8 cellular contexts compared by ENCODE assay signal in genomic region chr1:42035830-42036604, GRCh38.
DNase-seq lines count a peak whose midpoint lies in the region; ATAC-seq and TF ChIP-seq lines count a peak whose summit lies in the region.

No MANE protein-coding gene starts in this region.

- H3K4me3 ChIP-seq in fibroblast of the aortic adventitia (ENCODE audit: low read depth, low read length) = peak overlapping the region; percentile 90

- H3K27me3 Mint-ChIP-seq in activated T-helper 2 cell treated with anti-CD3 and anti-CD28 coated beads, Interferon-gamma antibody, Interleukin-2, Interleukin-4, amounts not matched to agents 10 μg/mL and 5 μg/mL and 100 μg/mL, durations not matched to agents 14 hours and 24 hours and 36 hours (ENCODE audit: low read depth) = peaks cover 14% of the 10 kb centered on the region
- H3K27me3 Mint-ChIP-seq in natural killer cell treated with Interleukin-12 subunit alpha and Interleukin-12 subunit beta and Interleukin-15 and Interleukin-18, amount 100 ng/mL, for 72 hours = no peaks in the 10 kb centered on the region

- H3K27ac Mint-ChIP-seq in activated T-helper 2 cell treated with anti-CD3 and anti-CD28 coated beads, Interferon-gamma antibody, Interleukin-2, Interleukin-4, amounts not matched to agents 10 μg/mL and 5 μg/mL and 100 μg/mL, durations not matched to agents 14 hours and 24 hours and 36 hours = no peak overlapping the region
- peak overlapping the region; percentile 15 to 16 for H3K27ac Mint-ChIP-seq in natural killer cell treated with Interleukin-12 subunit alpha and Interleukin-12 subunit beta and Interleukin-15 and Interleukin-18, amount 100 ng/mL, for 72 hours

- H3K4me1 Mint-ChIP-seq in activated T-helper 2 cell treated with anti-CD3 and anti-CD28 coated beads, Interferon-gamma antibody, Interleukin-2, Interleukin-4, amounts not matched to agents 10 μg/mL and 5 μg/mL and 100 μg/mL, durations not matched to agents 14 hours and 24 hours and 36 hours (ENCODE audit: low read depth) = peaks cover 17% of the 10 kb centered on the region
- peaks cover 37 to 38% of the 10 kb centered on the region in 2 donors for H3K4me1 Mint-ChIP-seq in natural killer cell treated with Interleukin-12 subunit alpha and Interleukin-12 subunit beta and Interleukin-15 and Interleukin-18, amount 100 ng/mL, for 72 hours (ENCODE audit: low read depth in 2 of 2)

- no peak for TF ChIP-seq CTCF in fibroblast of the aortic adventitia (IDR thresholded peaks at IDR 0.05; ENCODE audit: insufficient read depth, low read length)

- intact Hi-C loops in activated T-helper 2 cell treated with anti-CD3 and anti-CD28 coated beads, Interferon-gamma antibody, Interleukin-2, Interleukin-4, amounts not matched to agents 10 μg/mL and 5 μg/mL and 100 μg/mL, durations not matched to agents 14 hours and 24 hours and 36 hours (cut with micrococcal nuclease) = loop anchor here (5.0 to 10.0 kb wide), 3 partner anchors 111 to 461 kb away; no protein-coding TSS in a partner anchor

- no peaks in the 10 kb centered on the region for H3K9me3 Mint-ChIP-seq in activated T-helper 2 cell treated with anti-CD3 and anti-CD28 coated beads, Interferon-gamma antibody, Interleukin-2, Interleukin-4, amounts not matched to agents 10 μg/mL and 5 μg/mL and 100 μg/mL, durations not matched to agents 14 hours and 24 hours and 36 hours
- no peaks in the 10 kb centered on the region for H3K9me3 Mint-ChIP-seq in natural killer cell treated with Interleukin-12 subunit alpha and Interleukin-12 subunit beta and Interleukin-15 and Interleukin-18, amount 100 ng/mL, for 72 hours

- no peaks in the 10 kb centered on the region for H3K36me3 Mint-ChIP-seq in activated T-helper 2 cell treated with anti-CD3 and anti-CD28 coated beads, Interferon-gamma antibody, Interleukin-2, Interleukin-4, amounts not matched to agents 10 μg/mL and 5 μg/mL and 100 μg/mL, durations not matched to agents 14 hours and 24 hours and 36 hours (ENCODE audit: low read depth)
- peaks cover 6% of the 10 kb centered on the region for H3K36me3 Mint-ChIP-seq in natural killer cell treated with Interleukin-12 subunit alpha and Interleukin-12 subunit beta and Interleukin-15 and Interleukin-18, amount 100 ng/mL, for 72 hours

- peak; percentile 92 for DNase-seq in EL
- DNase-seq in H4 (ENCODE audit: low spot score) = peak; percentile 88
- peak; percentile 81 for DNase-seq in LHCN-M2 (ENCODE audit: low read depth)
- peak; percentile 89 for DNase-seq in RKO (ENCODE audit: low spot score)
- peak; percentile 94 for DNase-seq in activated T-helper 2 cell treated with anti-CD3 and anti-CD28 coated beads, Interferon-gamma antibody, Interleukin-2, Interleukin-4, amounts not matched to agents 10 μg/mL and 5 μg/mL and 100 μg/mL, durations not matched to agents 14 hours and 24 hours and 36 hours (ENCODE audit: low spot score)
- DNase-seq in fibroblast of the aortic adventitia (ENCODE audit: low read depth) = peak; percentile 87
- peak; percentile 97 for DNase-seq in natural killer cell treated with Interleukin-12 subunit alpha and Interleukin-12 subunit beta and Interleukin-15 and Interleukin-18, amount 100 ng/mL, for 72 hours (ENCODE audit: low spot score)
- DNase-seq in stimulated activated naive CD4-positive, alpha-beta T cell (lab: John Stamatoyannopoulos, UW) = peak; percentile 89 to 96 (median 96)

- peak; percentile 96 to 98 for ATAC-seq in natural killer cell treated with Interleukin-12 subunit alpha and Interleukin-12 subunit beta and Interleukin-15 and Interleukin-18, amount 100 ng/mL, for 72 hours

- peak overlapping the region; percentile 78 for H3K4me3 Mint-ChIP-seq in activated T-helper 2 cell treated with anti-CD3 and anti-CD28 coated beads, Interferon-gamma antibody, Interleukin-2, Interleukin-4, amounts not matched to agents 10 μg/mL and 5 μg/mL and 100 μg/mL, durations not matched to agents 14 hours and 24 hours and 36 hours (ENCODE audit: low read depth)
- peak overlapping the region; percentile 68 for H3K4me3 Mint-ChIP-seq in natural killer cell treated with Interleukin-12 subunit alpha and Interleukin-12 subunit beta and Interleukin-15 and Interleukin-18, amount 100 ng/mL, for 72 hours

Comparison
In these comparisons a context has a peak if more than half of its experiments do, and no peak if none do; other contexts are left out.
1. Peak in every context shown above with its lines: DNase-seq, ATAC-seq and H3K4me3 ChIP-seq.